1 cellular context compared by ENCODE assay signal in the genomic region with DNA sequence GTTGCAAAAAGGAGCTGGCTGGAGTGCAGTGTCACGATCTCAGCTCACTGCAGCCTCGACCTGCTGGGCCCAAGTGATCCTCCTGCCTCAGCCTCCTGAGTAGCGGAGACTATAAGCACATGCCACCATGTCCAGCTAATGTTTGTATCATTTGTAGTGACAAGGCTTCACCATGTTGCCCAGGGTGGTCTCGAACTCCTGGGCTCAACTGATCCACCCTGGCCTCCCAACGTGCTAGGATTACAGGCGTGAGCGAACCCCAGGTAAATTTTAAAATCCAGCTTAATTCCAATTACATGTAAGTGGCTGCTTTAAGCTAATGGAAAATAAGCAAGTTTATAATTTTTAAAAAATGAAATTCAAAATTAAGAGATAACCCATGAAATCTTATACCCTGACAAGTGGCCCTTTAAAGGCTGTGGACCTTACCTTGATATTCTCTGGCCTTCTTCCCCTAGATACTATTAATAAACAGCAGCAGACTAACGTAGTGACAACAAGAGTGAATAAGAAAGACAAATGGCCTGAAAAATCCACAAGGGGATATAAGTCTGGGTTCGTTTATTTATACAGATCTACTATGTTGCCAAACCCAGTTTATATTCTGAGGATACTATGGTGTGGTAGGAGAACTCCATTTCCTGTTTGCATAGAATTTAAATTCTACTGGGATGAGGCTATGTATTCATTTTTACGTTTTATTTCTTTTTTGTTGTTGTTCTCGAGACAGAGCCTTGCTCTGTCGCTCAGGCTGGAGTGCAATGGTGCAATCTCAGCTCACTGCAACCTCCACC.
TF ChIP-seq lines count a peak whose summit lies in the region.

No MANE protein-coding gene starts in this region.

TF ChIP-seq in liver, 16 proteins besides CTCF, POLR2A, EP300 and RAD21 (continued from another document):
- TF ChIP-seq, protein P1, sequence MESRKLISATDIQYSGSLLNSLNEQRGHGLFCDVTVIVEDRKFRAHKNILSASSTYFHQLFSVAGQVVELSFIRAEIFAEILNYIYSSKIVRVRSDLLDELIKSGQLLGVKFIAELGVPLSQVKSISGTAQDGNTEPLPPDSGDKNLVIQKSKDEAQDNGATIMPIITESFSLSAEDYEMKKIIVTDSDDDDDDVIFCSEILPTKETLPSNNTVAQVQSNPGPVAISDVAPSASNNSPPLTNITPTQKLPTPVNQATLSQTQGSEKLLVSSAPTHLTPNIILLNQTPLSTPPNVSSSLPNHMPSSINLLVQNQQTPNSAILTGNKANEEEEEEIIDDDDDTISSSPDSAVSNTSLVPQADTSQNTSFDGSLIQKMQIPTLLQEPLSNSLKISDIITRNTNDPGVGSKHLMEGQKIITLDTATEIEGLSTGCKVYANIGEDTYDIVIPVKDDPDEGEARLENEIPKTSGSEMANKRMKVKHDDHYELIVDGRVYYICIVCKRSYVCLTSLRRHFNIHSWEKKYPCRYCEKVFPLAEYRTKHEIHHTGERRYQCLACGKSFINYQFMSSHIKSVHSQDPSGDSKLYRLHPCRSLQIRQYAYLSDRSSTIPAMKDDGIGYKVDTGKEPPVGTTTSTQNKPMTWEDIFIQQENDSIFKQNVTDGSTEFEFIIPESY (IDR thresholded peaks at IDR 0.05) = no peak
- TF ChIP-seq, protein P2, sequence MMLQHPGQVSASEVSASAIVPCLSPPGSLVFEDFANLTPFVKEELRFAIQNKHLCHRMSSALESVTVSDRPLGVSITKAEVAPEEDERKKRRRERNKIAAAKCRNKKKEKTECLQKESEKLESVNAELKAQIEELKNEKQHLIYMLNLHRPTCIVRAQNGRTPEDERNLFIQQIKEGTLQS (IDR thresholded peaks at IDR 0.05) = no peak
- TF ChIP-seq FOXA1 (IDR thresholded peaks at IDR 0.05) (no peak), GABPA (IDR thresholded peaks at IDR 0.05 in 1 of 2, conservative IDR thresholded peaks at IDR 0.05 in 1 of 2) (no peak), HNF4A (conservative IDR thresholded peaks at IDR 0.05) (no peak)
TF ChIP-seq in liver: peak in this region for 0.
